ENCODE assay signal across 22 cellular contexts in genomic region chr6:22133352-22133751, GRCh38.
DNase-seq lines count a peak whose midpoint lies in the region; ATAC-seq and TF ChIP-seq lines count a peak whose summit lies in the region.
"Had no signal": no experiment of that assay in that cellular context is flagged by ENCODE, and none has a peak within 500 bp of the region (broad histone marks: within the 10 kb centered on the region; RNA-seq: fewer than 3 reads in every experiment).

No MANE protein-coding gene starts in this region.

- 31 to 39% methylated on average over 4 of the region's 4 CpGs for WGBS in esophagus squamous epithelium, 2 donors

- H3K4me3 ChIP-seq in retinal pigment epithelial cell (ENCODE audit: low read length) (no peak overlapping the region), esophagus squamous epithelium (no peak overlapping the region), dorsolateral prefrontal cortex (no peak overlapping the region)

- ATAC-seq in esophagus mucosa (peak; percentile 83), left colon (no peak), HG02759 (IDR thresholded peaks at IDR 0.05; ENCODE audit: unreplicated experiment) (no peak)
- ATAC-seq: CD8-positive, alpha-beta T cell; PC-3 had no signal

- intact Hi-C loops in esophagus squamous epithelium (cut with DNase I) = no loop called here
- intact Hi-C loops in left colon (cut with DNase I, micrococcal nuclease) = no loop called here
- intact Hi-C loops in dorsolateral prefrontal cortex (cut with DNase I) = no loop called here

- TF ChIP-seq CTCF in retinal pigment epithelial cell (conservative IDR thresholded peaks at IDR 0.05; ENCODE audit: low read depth, low read length) = no peak
- TF ChIP-seq CTCF in esophagus squamous epithelium (IDR thresholded peaks at IDR 0.05) = no peak
- no peak for TF ChIP-seq CTCF in dorsolateral prefrontal cortex (IDR thresholded peaks at IDR 0.05 in 54 of 56, conservative IDR thresholded peaks at IDR 0.05 in 2 of 56; ENCODE audit: low read depth in 1 of 56, partially characterized antibody in 56 of 56)

- peaks cover 0 to 7% (median 0%) of the 10 kb centered on the region in 3 donors for H3K4me1 ChIP-seq in esophagus squamous epithelium

- no peaks in the 10 kb centered on the region for H3K9me3 ChIP-seq in esophagus squamous epithelium

- H3K27ac ChIP-seq in esophagus squamous epithelium (no peak overlapping the region), dorsolateral prefrontal cortex (no peak overlapping the region)

- no peak for TF ChIP-seq POLR2A in esophagus squamous epithelium (IDR thresholded peaks at IDR 0.05)

- no peaks in the 10 kb centered on the region for H3K36me3 ChIP-seq in esophagus squamous epithelium

- DNase-seq in NCI-H1105 (lab: John Stamatoyannopoulos, UW) = peak; percentile 34
- peak; percentile 87 for DNase-seq in NCI-H69 (lab: John Stamatoyannopoulos, UW)
- peak; percentile 18 for DNase-seq in retinal pigment epithelial cell (ENCODE audit: low read depth)
- DNase-seq in esophagus squamous epithelium (lab: John Stamatoyannopoulos, UW) = no peak
- no peak for DNase-seq in left colon
- DNase-seq in dorsolateral prefrontal cortex = no peak
- DNase-seq: AML-193; C1 segment of cervical spinal cord; Calu3; CD8-positive, alpha-beta T cell; EL; GF-D8; Karpas-422; NCI-H1092; NCI-H146; NCI-H2029; NCI-H2227 treated with DMSO at 0.1 percent for 48 hours; NCI-H524 treated with DMSO at 0.1 percent for 48 hours; PC-3; Right ventricle myocardium superior had no signal

- no peaks in the 10 kb centered on the region for H3K27me3 ChIP-seq in esophagus squamous epithelium
- H3K27me3 ChIP-seq in dorsolateral prefrontal cortex = no peaks in the 10 kb centered on the region

Comparison
In these comparisons a context has a peak if more than half of its experiments do, and no peak if none do; other contexts are left out.
1. DNase-seq: peak in NCI-H1105 (single experiment), NCI-H69 (single experiment) and retinal pigment epithelial cell (single experiment); none in esophagus squamous epithelium (single experiment), left colon (0 of 2) and dorsolateral prefrontal cortex (0 of 10).